ENCODE assay signal across 10 cellular contexts in the genomic region with DNA sequence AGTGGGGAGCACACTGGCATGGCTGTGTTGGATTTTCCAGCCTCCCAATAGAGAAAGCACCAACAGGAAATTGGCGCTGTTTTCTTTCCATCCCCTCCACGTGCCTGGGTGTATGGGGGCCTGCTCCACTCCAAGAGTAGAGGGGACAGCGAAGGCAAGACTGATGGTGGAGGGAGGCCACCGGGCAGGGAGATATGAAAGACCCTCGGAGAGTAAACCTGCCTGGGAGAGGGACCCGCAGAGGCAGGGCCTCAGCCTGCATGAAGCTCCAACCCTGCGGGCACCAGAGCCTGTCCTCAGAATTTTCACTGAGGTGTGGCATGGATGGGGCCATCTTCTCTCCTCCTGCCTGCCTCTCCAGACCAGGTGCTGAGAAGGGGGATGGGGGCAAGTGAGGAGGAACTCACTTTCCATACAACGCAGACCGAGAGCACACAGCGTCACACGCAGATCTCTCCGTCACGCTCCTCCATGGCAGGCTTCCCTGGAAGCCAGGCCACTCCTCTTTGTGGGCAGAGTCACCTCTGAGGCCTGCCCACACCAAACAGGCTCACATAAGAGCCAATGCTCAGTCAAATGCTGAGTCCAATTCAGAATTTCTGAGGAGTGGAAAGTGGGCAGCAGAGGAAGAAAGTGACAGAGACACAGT. TPM values are rescaled to one million over a fixed set of nuclear protein-coding genes. Genes with fewer than 3 reads are reported as not detected.
DNase-seq lines count a peak whose midpoint lies in the region; ATAC-seq, FAIRE-seq and TF ChIP-seq lines count a peak whose summit lies in the region.
"Had no signal": no experiment of that assay in that cellular context is flagged by ENCODE, and none has a peak within 500 bp of the region (broad histone marks: within the 10 kb centered on the region; RNA-seq: fewer than 3 reads in every experiment).

No MANE protein-coding gene starts in this region.

- 57 to 70% methylated on average over 13 of the region's 13 CpGs for WGBS in aorta, 2 donors

- H3K9me3 ChIP-seq in aorta (ENCODE audit: control insufficient read depth, low read length) (no peaks in the 10 kb centered on the region), SJCRH30 (replicated peaks) (no peaks in the 10 kb centered on the region)

- no peak overlapping the region for H3K27ac ChIP-seq in aorta (ENCODE audit: low read depth in 1 of 2, low read length in 2 of 2)
- H3K27ac ChIP-seq in SJCRH30 = no peak overlapping the region

- H3K27me3 ChIP-seq in aorta (ENCODE audit: control insufficient read depth in 1 of 2, insufficient read depth in 2 of 2, low read length in 1 of 2) (no peaks in the 10 kb centered on the region), SJCRH30 (no peaks in the 10 kb centered on the region)

- H3K4me1 ChIP-seq in aorta (ENCODE audit: control insufficient read depth in 1 of 2, insufficient read depth in 2 of 2, low read length in 2 of 2) (peaks cover 3 to 6% of the 10 kb centered on the region in 2 donors), SJCRH30 (no peaks in the 10 kb centered on the region)

- TF ChIP-seq CTCF in D721Med (IDR thresholded peaks at IDR 0.05; ENCODE audit: insufficient read depth, missing control alignments) = no peak

- no peak overlapping the region for H3K4me3 ChIP-seq in aorta (ENCODE audit: low read length in 2 of 2)
- H3K4me3 ChIP-seq in SJCRH30 = no peak overlapping the region

- no peak for FAIRE-seq in D721Med (lab: Jason Lieb, UNC)
- no peak for FAIRE-seq in GM12892 (lab: Jason Lieb, UNC)

- no peaks in the 10 kb centered on the region for H3K36me3 ChIP-seq in aorta (ENCODE audit: control insufficient read depth in 1 of 2, insufficient read depth in 2 of 2, low read length in 1 of 2)
- no peaks in the 10 kb centered on the region for H3K36me3 ChIP-seq in SJCRH30

- intact Hi-C loops in aorta (cut with DNase I) = no loop called here

- peak; percentile 12 for DNase-seq in activated naive CD4-positive, alpha-beta T cell treated with Interleukin-2 at 50 U/mL for 16 hours
- no peak for DNase-seq in activated naive CD4-positive, alpha-beta T cell (lab: John Stamatoyannopoulos, UW)
- DNase-seq in amniotic epithelial cell (ENCODE audit: low read depth) (peak; percentile 44), mesenteric fat pad (ENCODE audit: low spot score) (peak; percentile 18), aorta (peak; percentile 55 to 59), D721Med (ENCODE audit: insufficient read length, low spot score) (no peak), SJCRH30 (no peak), GM12892 (ENCODE audit: insufficient read length) (no peak)
- DNase-seq: C1 segment of cervical spinal cord; stimulated activated naive CD4-positive, alpha-beta T cell treated with Interleukin-2 at 50 U/mL for 16 hours had no signal

- peak; percentile 53 for ATAC-seq in aorta (ENCODE audit: low FRiP score)

- no peak for TF ChIP-seq POLR2A in GM12892 (IDR thresholded peaks at IDR 0.05; ENCODE audit: low read depth, low read length)

RNA-seq across cellular contexts. Expression of a gene that starts 18.8 kb away (rescaled TPM):
- total RNA-seq in mesenteric fat pad = 456 TPM
- total RNA-seq in aorta = 100 to 1,000 TPM; 227 to 256 TPM
- 100 to 1,000 TPM in 1 of 2 donors, 10 to 100 TPM in 1; 97.3 to 160 TPM for polyA plus RNA-seq in aorta
- 36.2 and 39.5 TPM in 2 replicates for total RNA-seq in SJCRH30 (2014; rRNA removed; shearing (Covaris generic))
- 107 TPM for polyA plus RNA-seq in GM12892 (2012; ENCODE audit: missing spikeins)

RNA-seq across cellular contexts. Expression of a gene that starts 54.0 kb away (rescaled TPM):
- total RNA-seq in mesenteric fat pad (94.2 TPM), aorta (100 to 1,000 TPM in 1 of 2 donors, 10 to 100 TPM in 1; 37.7 to 113 TPM)
- polyA plus RNA-seq in aorta = 100 to 1,000 TPM in 1 of 2 donors, 10 to 100 TPM in 1; 72.6 to 166 TPM
- total RNA-seq in SJCRH30 (2014; rRNA removed; shearing (Covaris generic)) = 4.7 and 7.2 TPM in 2 replicates
- polyA plus RNA-seq in GM12892 (2012; ENCODE audit: missing spikeins) = not detected

Comparison
In these comparisons a context has a peak if more than half of its experiments do, and no peak if none do; other contexts are left out.
1. DNase-seq: peak in activated naive CD4-positive, alpha-beta T cell treated with Interleukin-2 at 50 U/mL for 16 hours (single experiment), amniotic epithelial cell (single experiment), mesenteric fat pad (single experiment) and aorta (2 of 2); none in activated naive CD4-positive, alpha-beta T cell (0 of 4), D721Med (single experiment), SJCRH30 (0 of 2) and GM12892 (single experiment).